In the genomic region with DNA sequence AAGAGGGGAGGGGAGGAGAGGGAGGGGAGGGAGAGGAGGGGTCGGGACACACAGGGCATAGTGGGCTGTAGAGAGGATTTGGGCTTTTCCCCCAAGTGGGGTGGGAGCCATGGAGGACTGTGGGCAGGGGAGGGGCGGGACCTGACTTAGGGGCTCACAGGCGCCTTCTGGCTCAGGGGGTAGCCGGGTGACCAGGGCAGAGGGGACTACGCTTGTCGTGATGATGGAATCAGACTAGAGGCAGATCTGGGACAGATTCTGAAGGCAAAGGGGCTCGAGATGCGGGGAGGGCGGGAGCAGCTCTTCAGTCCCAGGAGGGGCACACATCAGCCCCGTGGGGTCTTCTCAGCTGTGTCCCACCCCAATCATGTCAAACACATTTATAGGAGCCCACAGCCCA, we compare ENCODE assay signal across 1 cellular context.
TF ChIP-seq lines count a peak whose summit lies in the region.

No MANE protein-coding gene starts in this region.

TF ChIP-seq in IMR-90, 13 proteins besides CTCF, POLR2A, EP300 and RAD21 (continued from another document):
- TF ChIP-seq, protein P1, sequence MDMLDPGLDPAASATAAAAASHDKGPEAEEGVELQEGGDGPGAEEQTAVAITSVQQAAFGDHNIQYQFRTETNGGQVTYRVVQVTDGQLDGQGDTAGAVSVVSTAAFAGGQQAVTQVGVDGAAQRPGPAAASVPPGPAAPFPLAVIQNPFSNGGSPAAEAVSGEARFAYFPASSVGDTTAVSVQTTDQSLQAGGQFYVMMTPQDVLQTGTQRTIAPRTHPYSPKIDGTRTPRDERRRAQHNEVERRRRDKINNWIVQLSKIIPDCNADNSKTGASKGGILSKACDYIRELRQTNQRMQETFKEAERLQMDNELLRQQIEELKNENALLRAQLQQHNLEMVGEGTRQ (IDR thresholded peaks at IDR 0.05; ENCODE audit: low read depth, low read length), result no peak
- TF ChIP-seq CEBPB (IDR thresholded peaks at IDR 0.05; ENCODE audit: low read depth, low read length), result no peak
- no peak for TF ChIP-seq RFX5 (IDR thresholded peaks at IDR 0.05; ENCODE audit: low read depth, low read length)
- no peak for TF ChIP-seq FOS (IDR thresholded peaks at IDR 0.05; ENCODE audit: low read depth, low read length)
